Comparison of ENCODE assay signal across 8 cellular contexts in the genomic region with DNA sequence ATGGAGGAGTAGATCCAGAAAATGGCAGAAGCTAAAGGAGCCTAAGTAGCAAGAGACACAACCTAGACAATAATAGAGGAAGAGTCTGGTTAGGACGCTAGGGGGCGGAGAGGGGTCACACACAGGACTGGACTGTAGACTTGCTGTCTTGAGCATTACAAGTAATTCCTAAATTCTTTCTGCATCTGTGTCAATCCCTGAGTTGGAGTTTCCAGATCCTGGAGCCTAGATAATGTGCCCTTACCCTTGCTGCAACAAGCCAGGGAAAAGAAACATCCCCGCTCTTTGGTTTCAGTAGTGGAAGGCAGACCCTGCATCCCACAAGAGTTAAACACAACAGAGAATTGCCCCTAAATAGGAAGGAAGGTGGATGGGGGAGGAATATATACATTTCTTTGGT. TPM values are rescaled to one million over a fixed set of nuclear protein-coding genes. Genes with fewer than 3 reads are reported as not detected.
DNase-seq lines count a peak whose midpoint lies in the region; ATAC-seq and TF ChIP-seq lines count a peak whose summit lies in the region.

No MANE protein-coding gene starts in this region.

- intact Hi-C loops in left colon (cut with DNase I, micrococcal nuclease): no loop called here

- H3K4me3 ChIP-seq in BJ (ENCODE audit: low read depth, low read length): no peak overlapping the region

- peak; percentile 96 for ATAC-seq in GM18870 (IDR thresholded peaks at IDR 0.05; ENCODE audit: unreplicated experiment)
- ATAC-seq in HG03045 (IDR thresholded peaks at IDR 0.05; ENCODE audit: unreplicated experiment): peak; percentile 93
- ATAC-seq in left colon: peak; percentile 93

- H3K4me3 Mint-ChIP-seq in T-helper 2 cell treated with Interferon-gamma antibody and Interleukin-4, amounts not matched to agents 5 μg/mL and 100 μg/mL, for 36 hours: no peak overlapping the region

- peak; percentile 89 for TF ChIP-seq CTCF in BJ (IDR thresholded peaks at IDR 0.05; ENCODE audit: insufficient read depth, low read depth, low read length)

- H3K27me3 Mint-ChIP-seq in T-helper 2 cell treated with Interferon-gamma antibody and Interleukin-4, amounts not matched to agents 5 μg/mL and 100 μg/mL, for 36 hours (ENCODE audit: low read depth): peaks cover 11% of the 10 kb centered on the region

- no peaks in the 10 kb centered on the region for H3K27me3 ChIP-seq in BJ (ENCODE audit: control insufficient read depth, insufficient read depth, low read length)

- POLR2A ChIA-PET in BJ (lab: Charles Lee): interaction anchor here (0.5 kb wide), 1 partner anchor 70 kb away, joined by 11 read pairs; no protein-coding TSS in a partner anchor

- H3K9me3 Mint-ChIP-seq in T-helper 2 cell treated with Interferon-gamma antibody and Interleukin-4, amounts not matched to agents 5 μg/mL and 100 μg/mL, for 36 hours: no peaks in the 10 kb centered on the region

- DNase-seq in BJ (ENCODE audit: low read depth) (peak; percentile 18), NCI-H1930 (lab: John Stamatoyannopoulos, UW) (peak; percentile 29 to 65), caudate nucleus (lab: John Stamatoyannopoulos, UW) (peak in 36 of 61 donors; percentile 2 to 64 (median 24)), left colon (peak; percentile 58 to 78)
- DNase-seq in T-helper 2 cell treated with Interferon-gamma antibody and Interleukin-4, amounts not matched to agents 5 μg/mL and 100 μg/mL, for 36 hours (ENCODE audit: low spot score): peak; percentile 46
- DNase-seq in stimulated activated CD4-positive, alpha-beta T cell treated with anti-CD3 and anti-CD28 coated beads, Interleukin-4, amount 100 ng/mL, for 4 hours: peak; percentile 17 to 38

- H3K27ac Mint-ChIP-seq in T-helper 2 cell treated with Interferon-gamma antibody and Interleukin-4, amounts not matched to agents 5 μg/mL and 100 μg/mL, for 36 hours: no peak overlapping the region

- H3K4me1 Mint-ChIP-seq in T-helper 2 cell treated with Interferon-gamma antibody and Interleukin-4, amounts not matched to agents 5 μg/mL and 100 μg/mL, for 36 hours (ENCODE audit: low read depth): peaks cover 1% of the 10 kb centered on the region

- H3K36me3 ChIP-seq in BJ (ENCODE audit: control insufficient read depth, insufficient read depth, low read length): no peaks in the 10 kb centered on the region

- no peak overlapping the region for H3K27ac ChIP-seq in caudate nucleus (ENCODE audit: low read depth, low read length)

- H3K36me3 Mint-ChIP-seq in T-helper 2 cell treated with Interferon-gamma antibody and Interleukin-4, amounts not matched to agents 5 μg/mL and 100 μg/mL, for 36 hours (ENCODE audit: low read depth): no peaks in the 10 kb centered on the region

- CTCF ChIA-PET in BJ (lab: Yijun Ruan, JAX): interaction anchor here (0.7 to 2.5 kb wide), 13 partner anchors 11 to 359 kb away, joined by 3 to 13 read pairs (median 4); no protein-coding TSS in a partner anchor

RNA-seq across cellular contexts. Expression of gene CCDC73, which starts 14.9 kb away (rescaled TPM):
- not detected in 2 replicates for polyA plus RNA-seq in BJ (2011; rRNA removed)
- polyA minus RNA-seq in BJ (2011; rRNA and poly(A)+ RNA removed): not detected in 2 replicates
- total RNA-seq in left colon: not detected

RNA-seq across cellular contexts. Expression of gene PRRG4, which starts 20.4 kb away (rescaled TPM):
- not detected in 2 replicates for polyA plus RNA-seq in BJ (2011; rRNA removed)
- polyA minus RNA-seq in BJ (2011; rRNA and poly(A)+ RNA removed): not detected in 2 replicates
- 10 to 100 TPM; 15.8 to 19.0 TPM for total RNA-seq in left colon

Comparison
In these comparisons a context has a peak if more than half of its experiments do, and no peak if none do; other contexts are left out.
1. DNase-seq: peak in every context shown above with its lines; median percentile 68 in left colon; 47 in NCI-H1930; 46 in T-helper 2 cell treated with Interferon-gamma antibody and Interleukin-4, amounts not matched to agents 5 μg/mL and 100 μg/mL, for 36 hours; 28 in stimulated activated CD4-positive, alpha-beta T cell treated with anti-CD3 and anti-CD28 coated beads, Interleukin-4, amount 100 ng/mL, for 4 hours; 24 in caudate nucleus; 18 in BJ.